22 cellular contexts compared by ENCODE assay signal in genomic region chr2:238520359-238520886, GRCh38.
"Had no signal": no experiment of that assay in that cellular context is flagged by ENCODE, and none has a peak within 500 bp of the region (broad histone marks: within the 10 kb centered on the region; RNA-seq: fewer than 3 reads in every experiment).

No MANE protein-coding gene starts in this region.

- H3K4me2 ChIP-seq: KMS-11 had no signal

- ATAC-seq: K562 had no signal

- DNase-seq: Kasumi-1, MM.1S, NCI-H1092 treated with DMSO at 0.1 percent for 48 hours, NCI-H1436, NCI-H187, NCI-H2029, NCI-H2081 treated with DMSO at 0.1 percent for 48 hours, NCI-H2171, NCI-H226, NCI-H446, NCI-H510A, NCI-H524 treated with DMSO at 0.1 percent for 48 hours, NCI-H69, NCI-H774, Right ventricle myocardium superior, RPMI8226, SIG-M5 had no signal

- H3K4me1 ChIP-seq: SJSA1 had no signal

- H3K36me3 ChIP-seq: SJSA1 had no signal

- FAIRE-seq: K562, RCC 7860 had no signal

- H3K4me3 ChIP-seq: K562, SJSA1, SK-N-MC had no signal

- H3K27ac ChIP-seq: KMS-11, SJSA1, SK-N-MC had no signal

- H3K9ac ChIP-seq: KMS-11 had no signal

- H3K27me3 ChIP-seq: SJSA1 had no signal
